Comparison of ENCODE assay signal across 21 cellular contexts in genomic region chr2:206435738-206436137, GRCh38. TPM values are rescaled to one million over a fixed set of nuclear protein-coding genes. Genes with fewer than 3 reads are reported as not detected.
"Had no signal": no experiment of that assay in that cellular context is flagged by ENCODE, and none has a peak within 500 bp of the region (broad histone marks: within the 10 kb centered on the region; RNA-seq: fewer than 3 reads in every experiment).

No MANE protein-coding gene starts in this region.

- H3K4me1 Mint-ChIP-seq: activated CD4-positive, alpha-beta T cell treated with anti-CD3 and anti-CD28 coated beads, Interleukin-2, amount 10 ng/mL, durations not matched to agents 24 days and 14 days; mesothelial cell of epicardium; T-helper 17 cell had no signal

- H3K27me3 ChIP-seq: dorsolateral prefrontal cortex, testis, upper lobe of left lung had no signal

- H3K27ac Mint-ChIP-seq: activated CD4-positive, alpha-beta T cell treated with anti-CD3 and anti-CD28 coated beads, Interleukin-2, amount 10 ng/mL, durations not matched to agents 24 days and 14 days; activated CD8-positive, alpha-beta T cell treated with anti-CD3 and anti-CD28 coated beads, Interleukin-2, amount 10 ng/mL, durations not matched to agents 7 days and 5 days; activated naive CD8-positive, alpha-beta T cell; endodermal cell; mesothelial cell of epicardium; T-helper 17 cell had no signal

- ATAC-seq: activated CD8-positive, alpha-beta T cell treated with anti-CD3 and anti-CD28 coated beads, Interleukin-2, amount 10 ng/mL, durations not matched to agents 7 days and 5 days; sciatic nerve; T-helper 17 cell had no signal

- H3K4me1 ChIP-seq: spleen, stomach, testis, upper lobe of left lung had no signal

- H3K27ac ChIP-seq: brain microvascular endothelial cell, dorsolateral prefrontal cortex, spleen, stomach, testis, upper lobe of left lung had no signal

- H3K9me3 Mint-ChIP-seq: activated CD4-positive, alpha-beta T cell treated with anti-CD3 and anti-CD28 coated beads, Interleukin-2, amount 10 ng/mL, durations not matched to agents 24 days and 14 days; endodermal cell; mesothelial cell of epicardium had no signal

- DNase-seq: activated CD4-positive, alpha-beta T cell treated with anti-CD3 and anti-CD28 coated beads, Interleukin-2, amount 10 ng/mL, durations not matched to agents 24 days and 14 days; activated CD8-positive, alpha-beta memory T cell treated with anti-CD3 and anti-CD28 coated beads, Interleukin-2, amount 50 U/mL, for 4 hours; activated CD8-positive, alpha-beta T cell treated with anti-CD3 and anti-CD28 coated beads, Interleukin-2, amount 10 ng/mL, durations not matched to agents 7 days and 5 days; activated gamma-delta T cell treated with Interleukin-2 at 50 U/mL for 16 hours; activated T-cell treated with anti-CD3 and anti-CD28 coated beads, Interleukin-2, amount 50 U/mL, for 48 hours; anterior cingulate cortex; brain microvascular endothelial cell; dorsolateral prefrontal cortex; endodermal cell; erythroblast; glutamatergic neuron; hypothalamus; kidney glomerular epithelial cell; spleen; stomach; T-helper 17 cell; testis; upper lobe of left lung had no signal

- H3K4me3 ChIP-seq: dorsolateral prefrontal cortex, spleen, stomach, testis, upper lobe of left lung had no signal

- H3K36me3 ChIP-seq: brain microvascular endothelial cell, spleen, stomach, upper lobe of left lung had no signal

- H3K36me3 Mint-ChIP-seq: activated naive CD8-positive, alpha-beta T cell; mesothelial cell of epicardium had no signal

- H3K4me3 Mint-ChIP-seq: activated CD4-positive, alpha-beta T cell treated with anti-CD3 and anti-CD28 coated beads, Interleukin-2, amount 10 ng/mL, durations not matched to agents 24 days and 14 days; activated CD8-positive, alpha-beta T cell treated with anti-CD3 and anti-CD28 coated beads, Interleukin-2, amount 10 ng/mL, durations not matched to agents 7 days and 5 days; activated naive CD8-positive, alpha-beta T cell; endodermal cell; mesothelial cell of epicardium; T-helper 17 cell had no signal

- H3K9me3 ChIP-seq: spleen, stomach, testis, upper lobe of left lung had no signal

RNA-seq across cellular contexts. Expression of gene ADAM23, which starts 7.6 kb away (rescaled TPM):
- total RNA-seq: activated CD8-positive, alpha-beta T cell treated with anti-CD3 and anti-CD28 coated beads, Interleukin-2, amount 10 ng/mL, durations not matched to agents 7 days and 5 days had no signal
